ENCODE assay signal across 21 cellular contexts in the genomic region with DNA sequence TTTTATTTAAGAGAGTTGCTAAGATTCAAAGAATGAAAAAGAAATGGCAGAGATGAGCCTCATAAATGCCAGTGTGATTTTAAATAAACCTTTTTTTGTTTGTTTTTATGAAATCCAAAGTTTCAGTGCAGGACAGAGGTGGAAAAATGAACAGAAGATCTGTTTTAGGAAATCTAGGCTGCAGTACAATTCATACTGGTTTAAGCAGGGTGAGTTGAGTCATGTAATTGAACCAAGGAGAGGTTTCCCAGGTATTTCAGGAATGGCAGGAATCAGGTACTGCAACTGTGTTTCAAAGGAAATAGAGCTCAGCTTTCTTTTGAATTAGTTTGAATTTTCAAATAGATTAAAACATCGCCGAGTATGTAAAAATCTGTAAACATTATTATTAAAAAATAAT. TPM values are rescaled to one million over a fixed set of nuclear protein-coding genes. Genes with fewer than 3 reads are reported as not detected.
DNase-seq lines count a peak whose midpoint lies in the region; ATAC-seq and TF ChIP-seq lines count a peak whose summit lies in the region.
"Had no signal": no experiment of that assay in that cellular context is flagged by ENCODE, and none has a peak within 500 bp of the region (broad histone marks: within the 10 kb centered on the region; RNA-seq: fewer than 3 reads in every experiment).

No MANE protein-coding gene starts in this region.

- peak; percentile 16 for DNase-seq in H7
- DNase-seq in RWPE2 (ENCODE audit: low spot score), result no peak
- peak; percentile 11 for DNase-seq in hepatocyte (ENCODE audit: low spot score)
- DNase-seq in progenitor cell of endocrine pancreas (ENCODE audit: low spot score, unreplicated experiment), result no peak
- no peak for DNase-seq in NCI-H748 treated with DMSO at 0.1 percent for 48 hours (lab: John Stamatoyannopoulos, UW)
- DNase-seq in T-cell, result no peak
- DNase-seq: activated CD4-positive, alpha-beta T cell treated with anti-CD3 and anti-CD28 coated beads for 4 hours; heart left ventricle; left ventricle myocardium inferior; naive B cell; NCI-H1436 treated with DMSO at 0.1 percent for 48 hours; NCI-H345; posterior cingulate gyrus; Right ventricle myocardium superior; tibial artery had no signal

- H3K9me3 Mint-ChIP-seq in progenitor cell of endocrine pancreas (ENCODE audit: low read depth) (no peaks in the 10 kb centered on the region), T-cell (no peaks in the 10 kb centered on the region)
- H3K9me3 Mint-ChIP-seq: dendritic cell treated with granulocyte-macrophage colony-stimulating factor and Interleukin-4, amounts not matched to agents 40 ng/mL and 50 ng/mL, for 4 days; naive B cell; T-helper 2 cell treated with Interferon-gamma antibody and Interleukin-4, amounts not matched to agents 5 μg/mL and 100 μg/mL, for 36 hours had no signal

- H3K9me3 ChIP-seq in RWPE2 (ENCODE audit: severe bottlenecking) (no peaks in the 10 kb centered on the region), hepatocyte (ENCODE audit: low read depth) (no peaks in the 10 kb centered on the region)
- H3K9me3 ChIP-seq: ascending aorta, esophagus muscularis mucosa, heart left ventricle, left ventricle myocardium inferior, tibial artery had no signal

- H3K4me3 Mint-ChIP-seq in progenitor cell of endocrine pancreas (ENCODE audit: low read depth) (no peak overlapping the region), T-cell (no peak overlapping the region)
- H3K4me3 Mint-ChIP-seq: dendritic cell treated with granulocyte-macrophage colony-stimulating factor and Interleukin-4, amounts not matched to agents 40 ng/mL and 50 ng/mL, for 4 days; T-helper 2 cell treated with Interferon-gamma antibody and Interleukin-4, amounts not matched to agents 5 μg/mL and 100 μg/mL, for 36 hours had no signal

- POLR2A ChIA-PET in T-cell (lab: Charles Lee), result no interaction called here

- H3K27me3 ChIP-seq in H7 (ENCODE audit: control insufficient read depth, insufficient read depth, low read length), result no peaks in the 10 kb centered on the region
- H3K27me3 ChIP-seq in RWPE2 (ENCODE audit: insufficient read depth, poor library complexity, severe bottlenecking), result no peaks in the 10 kb centered on the region
- H3K27me3 ChIP-seq in hepatocyte, result no peaks in the 10 kb centered on the region
- H3K27me3 ChIP-seq: ascending aorta, BLaER1, esophagus muscularis mucosa, heart left ventricle, tibial artery had no signal

- H3K79me2 ChIP-seq in hepatocyte, result no peaks in the 10 kb centered on the region

- H3K27ac ChIP-seq in RWPE2 (ENCODE audit: poor library complexity, severe bottlenecking) (peak overlapping the region; percentile 83), hepatocyte (peak overlapping the region; percentile 50)
- H3K27ac ChIP-seq: ascending aorta, BLaER1, esophagus muscularis mucosa, heart left ventricle, left ventricle myocardium inferior, tibial artery had no signal

- H2AFZ ChIP-seq in hepatocyte, result no peak overlapping the region

- H3K36me3 ChIP-seq in H7 (replicated peaks; ENCODE audit: control insufficient read depth, insufficient read depth, low read length) (no peaks in the 10 kb centered on the region), RWPE2 (ENCODE audit: low read depth) (no peaks in the 10 kb centered on the region), hepatocyte (replicated peaks; ENCODE audit: insufficient read depth, low read depth) (no peaks in the 10 kb centered on the region)
- H3K36me3 ChIP-seq: ascending aorta, BLaER1, esophagus muscularis mucosa, heart left ventricle, left ventricle myocardium inferior, tibial artery had no signal

- 66% methylated on average over 2 of the region's 2 CpGs for WGBS in hepatocyte (ENCODE audit: low lambda C conversion rate, missing lambda C conversion rate)

- no peaks in the 10 kb centered on the region for H3K9me2 ChIP-seq in hepatocyte (replicated peaks; ENCODE audit: insufficient read depth)

- no peaks in the 10 kb centered on the region for H3K36me3 Mint-ChIP-seq in progenitor cell of endocrine pancreas (ENCODE audit: insufficient read depth)
- H3K36me3 Mint-ChIP-seq in T-cell, result no peaks in the 10 kb centered on the region
- H3K36me3 Mint-ChIP-seq: naive B cell had no signal

- H3K27ac Mint-ChIP-seq in progenitor cell of endocrine pancreas (peak overlapping the region; percentile 87), T-cell (no peak overlapping the region)
- H3K27ac Mint-ChIP-seq: dendritic cell treated with granulocyte-macrophage colony-stimulating factor and Interleukin-4, amounts not matched to agents 40 ng/mL and 50 ng/mL, for 4 days; naive B cell; T-helper 2 cell treated with Interferon-gamma antibody and Interleukin-4, amounts not matched to agents 5 μg/mL and 100 μg/mL, for 36 hours had no signal

- CTCF ChIA-PET in T-cell (lab: Charles Lee), result interaction anchor here in 1 of 2 donors (4.1 kb wide), 1 partner anchor 190 kb away, joined by 24 read pairs; no protein-coding TSS in a partner anchor

- TF ChIP-seq CTCF in RWPE2 (IDR thresholded peaks at IDR 0.05; ENCODE audit: poor library complexity, severe bottlenecking) (no peak), hepatocyte (IDR thresholded peaks at IDR 0.05; ENCODE audit: poor library complexity) (no peak), progenitor cell of endocrine pancreas (IDR thresholded peaks at IDR 0.05; ENCODE audit: unreplicated experiment) (no peak)

- H3K4me3 ChIP-seq in H7 (ENCODE audit: insufficient read depth, low read depth, low read length), result no peak overlapping the region
- H3K4me3 ChIP-seq in RWPE2 (ENCODE audit: severe bottlenecking), result no peak overlapping the region
- H3K4me3 ChIP-seq in hepatocyte, result no peak overlapping the region
- H3K4me3 ChIP-seq: ascending aorta, BLaER1, esophagus muscularis mucosa, heart left ventricle, left ventricle myocardium inferior, tibial artery had no signal

- H3K27me3 Mint-ChIP-seq in progenitor cell of endocrine pancreas, result no peaks in the 10 kb centered on the region
- H3K27me3 Mint-ChIP-seq in T-cell, result no peaks in the 10 kb centered on the region

- no peaks in the 10 kb centered on the region for H4K20me1 ChIP-seq in hepatocyte (ENCODE audit: insufficient read depth, poor library complexity, severe bottlenecking)
- H4K20me1 ChIP-seq: BLaER1 had no signal

- no peak overlapping the region for H3K4me2 ChIP-seq in hepatocyte
- H3K4me2 ChIP-seq: BLaER1 had no signal

- H3K4me1 ChIP-seq in RWPE2 (ENCODE audit: insufficient read depth, poor library complexity, severe bottlenecking), result peaks cover 40% of the 10 kb centered on the region
- H3K4me1 ChIP-seq in hepatocyte (ENCODE audit: insufficient read depth), result no peaks in the 10 kb centered on the region
- H3K4me1 ChIP-seq: ascending aorta, BLaER1 had no signal

- ATAC-seq in RWPE2 (ENCODE audit: low read depth) (peak; percentile 86), T-cell (replicated peaks in 1 of 4) (no peak), HG03175 (IDR thresholded peaks at IDR 0.05; ENCODE audit: unreplicated experiment) (no peak)
- ATAC-seq: heart left ventricle had no signal

- H3K4me1 Mint-ChIP-seq in progenitor cell of endocrine pancreas (ENCODE audit: low read depth), result peaks cover 27% of the 10 kb centered on the region
- peaks cover 8 to 18% (median 12%) of the 10 kb centered on the region in 3 donors for H3K4me1 Mint-ChIP-seq in T-cell

RNA-seq across cellular contexts. Expression of gene ANKRD31, which starts 3.0 kb away (rescaled TPM):
- 0.11 TPM in 1 of 2 replicates, not detected in the other for total RNA-seq in H7 (2014; rRNA removed; shearing (Covaris generic))
- 0.47 and 0.60 TPM in 2 replicates for total RNA-seq in hepatocyte
- polyA plus RNA-seq in hepatocyte, result 0.19 and 0.44 TPM in 2 replicates
- 0.55 and 0.80 TPM in 2 replicates for total RNA-seq in progenitor cell of endocrine pancreas
- 1 to 10 TPM in 1 of 5 donors, under 1 TPM in 4; 0.72 to 1.3 (median 0.89) TPM for total RNA-seq in T-cell
- total RNA-seq: ascending aorta had no signal

Comparison
In these comparisons a context has a peak if more than half of its experiments do, and no peak if none do; other contexts are left out.
1. DNase-seq: peak in H7 (single experiment) and hepatocyte (single experiment); none in RWPE2 (single experiment), progenitor cell of endocrine pancreas (single experiment), NCI-H748 treated with DMSO at 0.1 percent for 48 hours (single experiment) and T-cell (0 of 34).